Comparison of ENCODE assay signal across 8 cellular contexts in the genomic region with DNA sequence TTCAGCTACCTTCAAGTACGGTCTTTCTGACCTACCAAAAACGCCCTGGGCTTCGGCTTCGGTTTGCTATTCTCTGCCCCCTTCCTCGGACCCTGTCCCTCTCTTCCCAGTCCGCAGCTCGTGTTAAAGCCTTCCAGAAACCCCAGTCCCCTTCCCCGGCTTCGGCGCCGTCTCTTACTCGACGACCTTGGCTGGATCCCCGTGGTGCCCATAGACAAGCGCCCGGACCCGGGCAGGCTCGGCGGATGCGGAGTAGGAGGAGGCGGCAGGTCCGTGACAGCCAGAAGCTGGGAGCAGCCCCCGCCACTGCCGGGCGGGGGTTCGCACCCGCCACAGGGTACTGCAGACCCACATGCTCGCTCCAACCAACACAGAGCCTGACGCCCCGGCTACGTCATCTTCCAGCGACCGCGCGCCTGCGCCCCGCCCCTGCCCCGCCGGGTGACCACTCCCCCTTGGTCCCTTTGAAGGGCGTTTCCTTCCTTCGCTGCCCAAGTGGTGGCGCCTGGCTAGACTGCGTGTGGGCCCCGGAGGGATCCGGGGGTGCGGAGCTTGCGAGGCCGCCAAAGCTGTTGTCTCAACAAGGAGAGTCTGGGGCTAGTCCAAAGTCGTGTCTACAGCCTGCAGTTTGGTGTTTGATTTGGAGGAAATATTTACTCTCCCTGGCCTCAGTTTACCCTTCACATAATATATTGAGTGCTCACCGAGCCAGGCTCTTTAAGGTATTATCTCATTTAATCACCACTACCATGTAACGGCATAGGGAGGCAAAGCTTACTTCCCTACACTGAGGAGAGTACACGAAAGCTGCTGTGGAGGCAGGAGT. TPM values are rescaled to one million over a fixed set of nuclear protein-coding genes. Genes with fewer than 3 reads are reported as not detected.
DNase-seq lines count a peak whose midpoint lies in the region; ATAC-seq, FAIRE-seq and TF ChIP-seq lines count a peak whose summit lies in the region.

A gene with protein sequence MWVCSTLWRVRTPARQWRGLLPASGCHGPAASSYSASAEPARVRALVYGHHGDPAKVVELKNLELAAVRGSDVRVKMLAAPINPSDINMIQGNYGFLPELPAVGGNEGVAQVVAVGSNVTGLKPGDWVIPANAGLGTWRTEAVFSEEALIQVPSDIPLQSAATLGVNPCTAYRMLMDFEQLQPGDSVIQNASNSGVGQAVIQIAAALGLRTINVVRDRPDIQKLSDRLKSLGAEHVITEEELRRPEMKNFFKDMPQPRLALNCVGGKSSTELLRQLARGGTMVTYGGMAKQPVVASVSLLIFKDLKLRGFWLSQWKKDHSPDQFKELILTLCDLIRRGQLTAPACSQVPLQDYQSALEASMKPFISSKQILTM (minus strand): TSS at position 382 of the 826 bp plus-strand sequence. CDS start 28 bp downstream, at position 354.

- no peaks in the 10 kb centered on the region for H3K36me3 Mint-ChIP-seq in T-helper 17 cell (ENCODE audit: low read depth)

- peak; percentile 93 for TF ChIP-seq POLR2A in GM12892 (IDR thresholded peaks at IDR 0.05; ENCODE audit: low read depth, low read length)

- ATAC-seq in HG02763 (IDR thresholded peaks at IDR 0.05; ENCODE audit: unreplicated experiment) (peak; percentile 90), T-helper 17 cell (peak; percentile 99), left ventricle myocardium superior (peak; percentile 98)

- H3K4me3 Mint-ChIP-seq in T-helper 17 cell = peak within 1 kb of the TSS; percentile 96

- peak within 1 kb of the TSS; percentile 93 for H3K27ac Mint-ChIP-seq in T-helper 17 cell

- H3K9me3 ChIP-seq in T-helper 17 cell (ENCODE audit: control insufficient read depth, low read length, poor library complexity, severe bottlenecking) = no peaks in the 10 kb centered on the region

- FAIRE-seq in GM12892 (lab: Jason Lieb, UNC) = peak; percentile 97
- peak; percentile 76 for FAIRE-seq in urothelium cell line (lab: Jason Lieb, UNC)

- peaks cover 15% of the 10 kb centered on the region for H3K4me1 Mint-ChIP-seq in T-helper 17 cell

- DNase-seq in GM12892 (ENCODE audit: insufficient read length) = peak; percentile 94
- peak; percentile 82 for DNase-seq in NCI-H1436 (lab: John Stamatoyannopoulos, UW)
- peak; percentile 87 to 91 (median 88) for DNase-seq in T-helper 17 cell
- DNase-seq in amygdala (lab: John Stamatoyannopoulos, UW) = peak; percentile 61 to 97 (median 89)
- peak; percentile 96 for DNase-seq in left ventricle myocardium superior
- peak; percentile 72 for DNase-seq in pulmonary artery endothelial cell (ENCODE audit: low read depth, low spot score)
- peak; percentile 94 for DNase-seq in urothelium cell line (ENCODE audit: low spot score)

- peaks cover 17% of the 10 kb centered on the region for H3K27me3 Mint-ChIP-seq in T-helper 17 cell

- intact Hi-C loops in left ventricle myocardium superior (cut with micrococcal nuclease) = no loop called here

RNA-seq across cellular contexts. Expression of the gene that starts here (rescaled TPM):
- polyA plus RNA-seq in GM12892 (2012; ENCODE audit: missing spikeins) = 27.9 TPM
- total RNA-seq in T-helper 17 cell (1 to 10 TPM; 7.6 to 8.0 TPM), left ventricle myocardium superior (33.1 TPM), pulmonary artery endothelial cell (17.2 and 28.1 TPM in 2 replicates)

Comparison
In these comparisons a context has a peak if more than half of its experiments do, and no peak if none do; other contexts are left out.
1. Peak in every context shown above with its lines: DNase-seq and ATAC-seq.